Comparison of ENCODE assay signal across 21 cellular contexts in genomic region chr4:80249144-80249543, GRCh38. TPM values are rescaled to one million over a fixed set of nuclear protein-coding genes. Genes with fewer than 3 reads are reported as not detected.
DNase-seq lines count a peak whose midpoint lies in the region; ATAC-seq and TF ChIP-seq lines count a peak whose summit lies in the region.
"Had no signal": no experiment of that assay in that cellular context is flagged by ENCODE, and none has a peak within 500 bp of the region (broad histone marks: within the 10 kb centered on the region; RNA-seq: fewer than 3 reads in every experiment).

No MANE protein-coding gene starts in this region.

- peak overlapping the region; percentile 21; the same call in 1 of the 2 replicates for H2AFZ ChIP-seq in SK-N-SH (ENCODE audit: low read depth)
- H2AFZ ChIP-seq: GM23338 had no signal

- intact Hi-C loops in naive thymus-derived CD4-positive, alpha-beta T cell (cut with micrococcal nuclease) = no loop called here
- intact Hi-C loops in tibial artery (cut with DNase I; ENCODE audit: low total_unique reads) = no loop called here
- intact Hi-C loops in ovary (cut with DNase I) = no loop called here

- TF ChIP-seq CTCF in SK-N-SH (IDR thresholded peaks at IDR 0.05) (no peak), fibroblast of the aortic adventitia (IDR thresholded peaks at IDR 0.05; ENCODE audit: insufficient read depth, low read length) (no peak), foreskin fibroblast (IDR thresholded peaks at IDR 0.05; ENCODE audit: low read depth, low read length) (no peak), tibial artery (IDR thresholded peaks at IDR 0.05) (no peak), ovary (IDR thresholded peaks at IDR 0.05) (no peak)

- H3K9ac ChIP-seq in SK-N-SH = peak overlapping the region; percentile 20; the same call in 1 of the 2 replicates
- H3K9ac ChIP-seq: BLaER1 treated with 17β-estradiol and CSF1 and Interleukin-3, amounts not matched to agents 10 nM and 100 nM had no signal

- no peaks in the 10 kb centered on the region for H3K79me2 ChIP-seq in SK-N-SH (ENCODE audit: insufficient read depth)

- H3K4me2 ChIP-seq in SK-N-SH = peak overlapping the region; percentile 62; the same call in 1 of the 2 replicates
- H3K4me2 ChIP-seq: BLaER1 treated with 17β-estradiol and CSF1 and Interleukin-3, amounts not matched to agents 10 nM and 100 nM; GM23338 had no signal

- 4% methylated on average over 1 of the region's 1 CpG for WGBS in SK-N-SH (ENCODE audit: low lambda C conversion rate)
- WGBS in ovary, 3 donors = 69 to 82% (median 71%) methylated on average over 1 of the region's 1 CpG

- H3K27me3 ChIP-seq in SK-N-SH (ENCODE audit: insufficient read depth) (no peaks in the 10 kb centered on the region), tibial artery (peaks cover 0 to 3% of the 10 kb centered on the region in 2 donors), ovary (no peaks in the 10 kb centered on the region)
- no peaks in the 10 kb centered on the region for H3K27me3 ChIP-seq in naive thymus-derived CD4-positive, alpha-beta T cell (ENCODE audit: control insufficient read depth in 2 of 2, insufficient read depth in 2 of 2, low read length in 2 of 2)
- H3K27me3 ChIP-seq: BLaER1 treated with 17β-estradiol and CSF1 and Interleukin-3, amounts not matched to agents 10 nM and 100 nM had no signal

- no peak overlapping the region for H3K4me3 Mint-ChIP-seq in naive thymus-derived CD4-positive, alpha-beta T cell
- H3K4me3 Mint-ChIP-seq: B cell; CD8-positive, alpha-beta T cell; GM23338; IgD-negative memory B cell had no signal

- no peak overlapping the region; a peak in 1 of 4 replicates for H3K4me3 ChIP-seq in SK-N-SH (ENCODE audit: low read depth in 2 of 2, low read length in 1 of 2)
- H3K4me3 ChIP-seq in fibroblast of the aortic adventitia (ENCODE audit: low read depth, low read length) = no peak overlapping the region
- H3K4me3 ChIP-seq in naive thymus-derived CD4-positive, alpha-beta T cell (ENCODE audit: low read length) = no peak overlapping the region
- no peak overlapping the region for H3K4me3 ChIP-seq in foreskin fibroblast (ENCODE audit: low read depth in 1 of 2, low read length in 2 of 2)
- no peak overlapping the region for H3K4me3 ChIP-seq in tibial artery
- no peak overlapping the region for H3K4me3 ChIP-seq in ovary
- H3K4me3 ChIP-seq: BLaER1 treated with 17β-estradiol and CSF1 and Interleukin-3, amounts not matched to agents 10 nM and 100 nM; GM23338 had no signal

- H3K36me3 Mint-ChIP-seq in naive thymus-derived CD4-positive, alpha-beta T cell = no peaks in the 10 kb centered on the region
- H3K36me3 Mint-ChIP-seq: CD8-positive, alpha-beta T cell; IgD-negative memory B cell had no signal

- H3K4me1 Mint-ChIP-seq in naive thymus-derived CD4-positive, alpha-beta T cell = no peaks in the 10 kb centered on the region
- H3K4me1 Mint-ChIP-seq: B cell, GM23338 had no signal

- peak overlapping the region; percentile 67 to 78; a peak in 3 of 4 replicates for H3K27ac ChIP-seq in SK-N-SH (ENCODE audit: low read depth in 2 of 2, low read length in 1 of 2)
- H3K27ac ChIP-seq in naive thymus-derived CD4-positive, alpha-beta T cell (ENCODE audit: low read depth, low read length) = no peak overlapping the region
- no peak overlapping the region for H3K27ac ChIP-seq in tibial artery
- H3K27ac ChIP-seq in ovary = no peak overlapping the region
- H3K27ac ChIP-seq: BLaER1 treated with 17β-estradiol and CSF1 and Interleukin-3, amounts not matched to agents 10 nM and 100 nM had no signal

- in situ Hi-C loops in G401 (cut with HindIII; ENCODE audit: low sequenced_read_pairs) = no loop called here

- no peaks in the 10 kb centered on the region for H3K9me3 Mint-ChIP-seq in naive thymus-derived CD4-positive, alpha-beta T cell
- H3K9me3 Mint-ChIP-seq: CD8-positive, alpha-beta T cell; GM23338 had no signal

- POLR2A ChIA-PET in SK-N-SH (lab: Yijun Ruan, JAX) = no interaction called here
- POLR2A ChIA-PET in naive thymus-derived CD4-positive, alpha-beta T cell (lab: Charles Lee) = interaction anchor here (0.6 kb wide), 1 partner anchor 9 kb away, joined by 3 read pairs; no protein-coding TSS in a partner anchor

- no peaks in the 10 kb centered on the region for H3K9me2 ChIP-seq in SK-N-SH

- peaks cover 17% of the 10 kb centered on the region for H3F3A ChIP-seq in SK-N-SH (replicated peaks; ENCODE audit: insufficient read depth)

- ATAC-seq in naive thymus-derived CD4-positive, alpha-beta T cell = no peak
- ATAC-seq: CD8-positive, alpha-beta T cell; GM23338; HepG2 had no signal

- H4K20me1 ChIP-seq in SK-N-SH (ENCODE audit: insufficient read depth) = no peaks in the 10 kb centered on the region
- H4K20me1 ChIP-seq: BLaER1 treated with 17β-estradiol and CSF1 and Interleukin-3, amounts not matched to agents 10 nM and 100 nM had no signal

- DNase-seq in G401 (ENCODE audit: low spot score) = peak; percentile 71
- DNase-seq in SK-N-SH = no peak
- DNase-seq in fibroblast of the aortic adventitia (ENCODE audit: low read depth) = peak; percentile 27
- DNase-seq in naive thymus-derived CD4-positive, alpha-beta T cell = no peak
- DNase-seq in foreskin fibroblast = no peak
- DNase-seq in tibial artery = no peak
- DNase-seq in ovary = no peak
- DNase-seq: 8988T; Calu3; CD8-positive, alpha-beta T cell; DMS 273 treated with DMSO at 0.1 percent for 48 hours; DMS53; DND-41; GDM1; HCEC 1CT had no signal

- H3K36me3 ChIP-seq in SK-N-SH (replicated peaks in 1 of 2; ENCODE audit: control insufficient read depth in 1 of 2, insufficient read depth in 2 of 2, low read length in 1 of 2) (no peaks in the 10 kb centered on the region), tibial artery (no peaks in the 10 kb centered on the region), ovary (no peaks in the 10 kb centered on the region)
- no peaks in the 10 kb centered on the region for H3K36me3 ChIP-seq in naive thymus-derived CD4-positive, alpha-beta T cell (ENCODE audit: control insufficient read depth in 2 of 3, insufficient read depth in 3 of 3, low read length in 3 of 3)
- H3K36me3 ChIP-seq: BLaER1 treated with 17β-estradiol and CSF1 and Interleukin-3, amounts not matched to agents 10 nM and 100 nM had no signal

- TF ChIP-seq POLR2A in ovary (IDR thresholded peaks at IDR 0.05) = no peak

- peaks cover 12 to 24% (median 15%) of the 10 kb centered on the region in 5 donors for H3K27me3 Mint-ChIP-seq in naive thymus-derived CD4-positive, alpha-beta T cell

- H3K27ac Mint-ChIP-seq in naive thymus-derived CD4-positive, alpha-beta T cell = no peak overlapping the region
- H3K27ac Mint-ChIP-seq: B cell; CD8-positive, alpha-beta T cell; GM23338; IgD-negative memory B cell had no signal

- TF ChIP-seq RAD21 in SK-N-SH (IDR thresholded peaks at IDR 0.05; ENCODE audit: low read length) = no peak

- CTCF ChIA-PET in SK-N-SH (lab: Yijun Ruan, JAX) = no interaction called here
- CTCF ChIA-PET in naive thymus-derived CD4-positive, alpha-beta T cell (lab: Charles Lee) = no interaction called here

- H3K4me1 ChIP-seq in SK-N-SH (ENCODE audit: control insufficient read depth in 1 of 2, insufficient read depth in 2 of 2, low read depth in 1 of 2, low read length in 1 of 2) (no peaks in the 10 kb centered on the region; a peak in 2 of 4 replicates), tibial artery (no peaks in the 10 kb centered on the region), ovary (ENCODE audit: insufficient read depth) (no peaks in the 10 kb centered on the region)
- no peaks in the 10 kb centered on the region for H3K4me1 ChIP-seq in naive thymus-derived CD4-positive, alpha-beta T cell (ENCODE audit: control insufficient read depth in 2 of 2, insufficient read depth in 2 of 2, low read length in 2 of 2)

- TF ChIP-seq EP300 in SK-N-SH (IDR thresholded peaks at IDR 0.05; ENCODE audit: borderline replicate concordance in 1 of 2, low read depth in 1 of 2, low read length in 1 of 2) (peak in 1 of 2 experiments; percentile 69; a peak in 1 of 4 replicates), ovary (IDR thresholded peaks at IDR 0.05) (no peak)

- H3K9me3 ChIP-seq in SK-N-SH (no peaks in the 10 kb centered on the region), tibial artery (no peaks in the 10 kb centered on the region), ovary (no peaks in the 10 kb centered on the region)
- no peaks in the 10 kb centered on the region for H3K9me3 ChIP-seq in naive thymus-derived CD4-positive, alpha-beta T cell (ENCODE audit: control insufficient read depth in 2 of 3, low read length in 3 of 3)
- H3K9me3 ChIP-seq: BLaER1 treated with 17β-estradiol and CSF1 and Interleukin-3, amounts not matched to agents 10 nM and 100 nM had no signal

TF ChIP-seq in SK-N-SH, 30 proteins besides CTCF, POLR2A, EP300 and RAD21 (continues in another document):
- TF ChIP-seq MEF2A (IDR thresholded peaks at IDR 0.05; ENCODE audit: borderline replicate concordance, low read depth) (peak; percentile 65), PBX3 (IDR thresholded peaks at IDR 0.05) (peak; percentile 89)

RNA-seq across cellular contexts. Expression of gene FGF5, which starts 17.3 kb away (rescaled TPM):
- 0.92 and 1.0 TPM in 2 replicates for total RNA-seq in G401 (2014; rRNA removed; shearing (Covaris generic))
- 17.7 and 22.8 TPM in 2 replicates for polyA plus RNA-seq in SK-N-SH (2012; rRNA removed)
- 30.6 and 32.6 TPM in 2 replicates for polyA plus RNA-seq in SK-N-SH (2012; cell fraction: cytosol; rRNA removed)
- 15.2 and 20.5 TPM in 2 replicates for polyA plus RNA-seq in SK-N-SH (2012; cell fraction: nucleus; rRNA removed)
- total RNA-seq in fibroblast of the aortic adventitia (ENCODE audit: low replicate concordance) = 0.98 and 55.9 TPM in 2 replicates
- under 1 TPM in 1 of 5 experiments, not detected in 4; 0.05 TPM for total RNA-seq in naive thymus-derived CD4-positive, alpha-beta T cell
- not detected for polyA plus RNA-seq in naive thymus-derived CD4-positive, alpha-beta T cell
- total RNA-seq in ovary = 1 to 10 TPM in 1 of 7 donors, under 1 TPM in 3, not detected in 3; 0.10 to 1.8 (median 0.49) TPM
- under 1 TPM; 0.03 to 0.06 TPM for polyA plus RNA-seq in ovary
- total RNA-seq: A673, B cell, GM23338, HepG2 had no signal
- polyA plus RNA-seq: GM23338, HepG2, IgD-negative memory B cell had no signal

RNA-seq across cellular contexts. Expression of gene PRDM8, which starts 51.8 kb away (rescaled TPM):
- total RNA-seq in G401 (2014; rRNA removed; shearing (Covaris generic)) = 0.06 and 0.20 TPM in 2 replicates
- polyA plus RNA-seq in SK-N-SH (2012; rRNA removed) (3.5 and 3.7 TPM in 2 replicates), ovary (1 to 10 TPM; 3.6 to 6.2 TPM)
- 2.3 and 2.6 TPM in 2 replicates for polyA plus RNA-seq in SK-N-SH (2012; cell fraction: cytosol; rRNA removed)
- 10.2 and 11.7 TPM in 2 replicates for polyA plus RNA-seq in SK-N-SH (2012; cell fraction: nucleus; rRNA removed)
- total RNA-seq in fibroblast of the aortic adventitia (ENCODE audit: low replicate concordance) (7.8 and 15.6 TPM in 2 replicates), ovary (10 to 100 TPM in 2 of 7 donors, 1 to 10 TPM in 5; 4.8 to 14.3 (median 8.1) TPM)
- total RNA-seq in naive thymus-derived CD4-positive, alpha-beta T cell = 10 to 100 TPM in 3 of 5 experiments, 1 to 10 TPM in 2; 4.2 to 13.7 (median 10.4) TPM
- 1 to 10 TPM; 1.3 to 2.5 TPM for polyA plus RNA-seq in naive thymus-derived CD4-positive, alpha-beta T cell
- total RNA-seq: GM23338, HepG2 had no signal

Comparison
In these comparisons a context has a peak if more than half of its experiments do, and no peak if none do; other contexts are left out.
1. DNase-seq: peak in G401 (single experiment) and fibroblast of the aortic adventitia (single experiment); none in SK-N-SH (single experiment), naive thymus-derived CD4-positive, alpha-beta T cell (0 of 9), foreskin fibroblast (0 of 2), tibial artery (0 of 2) and ovary (0 of 5).
2. H3K27ac ChIP-seq: peak in SK-N-SH (2 of 2); none in naive thymus-derived CD4-positive, alpha-beta T cell (single experiment), tibial artery (0 of 2) and ovary (0 of 2).